20 cellular contexts compared by ENCODE assay signal in genomic region chr2:207184348-207184747, GRCh38. TPM values are rescaled to one million over a fixed set of nuclear protein-coding genes. Genes with fewer than 3 reads are reported as not detected.
A peak's percentile ranks its signal among the peaks of the same experiment; 100 is the strongest.
DNase-seq lines count a peak whose midpoint lies in the region; ATAC-seq, FAIRE-seq and TF ChIP-seq lines count a peak whose summit lies in the region.
"Had no signal": no experiment of that assay in that cellular context is flagged by ENCODE, and none has a peak within 500 bp of the region (broad histone marks: within the 10 kb centered on the region; RNA-seq: fewer than 3 reads in every experiment).

No MANE protein-coding gene starts in this region.

- no peaks in the 10 kb centered on the region for H4K20me1 ChIP-seq in GM23338 (replicated peaks; ENCODE audit: insufficient read depth)

- H3K27me3 ChIP-seq in GM23338 (ENCODE audit: insufficient read depth), result no peaks in the 10 kb centered on the region
- no peaks in the 10 kb centered on the region for H3K27me3 ChIP-seq in foreskin keratinocyte
- H3K27me3 ChIP-seq: body of pancreas, uterus had no signal

- no peak for FAIRE-seq in A549 (lab: Jason Lieb, UNC)
- FAIRE-seq: kidney had no signal

- H3K36me3 Mint-ChIP-seq in GM23338 (ENCODE audit: low read depth), result no peaks in the 10 kb centered on the region
- H3K36me3 Mint-ChIP-seq in activated T-helper 17 cell treated with anti-CD3 and anti-CD28 coated beads, Interleukin-2, amount 50 U/mL, for 72 hours (ENCODE audit: low read depth), result no peaks in the 10 kb centered on the region

- no peaks in the 10 kb centered on the region for H3K79me2 ChIP-seq in GM23338 (replicated peaks; ENCODE audit: insufficient read depth)

- H3K4me1 Mint-ChIP-seq in GM23338, result no peaks in the 10 kb centered on the region
- peaks cover 5% of the 10 kb centered on the region for H3K4me1 Mint-ChIP-seq in activated T-helper 17 cell treated with anti-CD3 and anti-CD28 coated beads, Interleukin-2, amount 50 U/mL, for 72 hours

- H3K27ac ChIP-seq in A549 (peak overlapping the region; percentile 23 to 63; a peak in 3 of 6 replicates), GM23338 (ENCODE audit: low read depth) (no peak overlapping the region), foreskin keratinocyte (no peak overlapping the region)
- H3K27ac ChIP-seq: body of pancreas, HL-60, uterus had no signal

- H3K27me3 Mint-ChIP-seq in GM23338 (ENCODE audit: insufficient read depth, low read depth, poor library complexity), result no peaks in the 10 kb centered on the region
- H3K27me3 Mint-ChIP-seq in activated T-helper 17 cell treated with anti-CD3 and anti-CD28 coated beads, Interleukin-2, amount 50 U/mL, for 72 hours, result peaks cover 6% of the 10 kb centered on the region

- H3K27ac Mint-ChIP-seq in GM23338, result no peak overlapping the region
- H3K27ac Mint-ChIP-seq in activated T-helper 17 cell treated with anti-CD3 and anti-CD28 coated beads, Interleukin-2, amount 50 U/mL, for 72 hours, result peak overlapping the region; percentile 66
- H3K27ac Mint-ChIP-seq: activated naive CD4-positive, alpha-beta T cell treated with anti-CD3 and anti-CD28 coated beads for 36 hours had no signal

- POLR2A ChIA-PET in A549 (lab: Yijun Ruan, JAX), result no interaction called here

- no peaks in the 10 kb centered on the region for H3K9me3 Mint-ChIP-seq in GM23338
- peaks cover 7% of the 10 kb centered on the region for H3K9me3 Mint-ChIP-seq in activated T-helper 17 cell treated with anti-CD3 and anti-CD28 coated beads, Interleukin-2, amount 50 U/mL, for 72 hours

- H3K4me3 Mint-ChIP-seq in GM23338, result no peak overlapping the region
- peak overlapping the region; percentile 43 for H3K4me3 Mint-ChIP-seq in activated T-helper 17 cell treated with anti-CD3 and anti-CD28 coated beads, Interleukin-2, amount 50 U/mL, for 72 hours
- H3K4me3 Mint-ChIP-seq: activated naive CD4-positive, alpha-beta T cell treated with anti-CD3 and anti-CD28 coated beads for 36 hours had no signal

- no peaks in the 10 kb centered on the region for H3K9me2 ChIP-seq in GM23338 (ENCODE audit: insufficient read depth)

- no peak for TF ChIP-seq RAD21 in A549 (conservative IDR thresholded peaks at IDR 0.05 in 1 of 2, IDR thresholded peaks at IDR 0.05 in 1 of 2)

- no peaks in the 10 kb centered on the region for H3F3A ChIP-seq in GM23338 (replicated peaks; ENCODE audit: low read depth)

- TF ChIP-seq POLR2A in A549 (IDR thresholded peaks at IDR 0.05; ENCODE audit: low read length), result no peak

- H3K36me3 ChIP-seq in GM23338 (ENCODE audit: insufficient read depth), result no peaks in the 10 kb centered on the region
- H3K36me3 ChIP-seq: uterus had no signal

- CTCF ChIA-PET in A549 (lab: Yijun Ruan, JAX), result interaction anchor here (0.7 kb wide), 1 partner anchor 62 kb away, joined by 3 read pairs; no protein-coding TSS in a partner anchor

- TF ChIP-seq CTCF in A549 (IDR thresholded peaks at IDR 0.05) (no peak), GM23338 (conservative IDR thresholded peaks at IDR 0.05; ENCODE audit: low read depth in 2 of 2) (no peak), foreskin keratinocyte (conservative IDR thresholded peaks at IDR 0.05) (no peak)

- H3K4me3 ChIP-seq in A549, result no peak overlapping the region
- no peak overlapping the region for H3K4me3 ChIP-seq in GM23338
- H3K4me3 ChIP-seq: body of pancreas, uterus had no signal

- 75% methylated on average over 2 of the region's 2 CpGs for WGBS in A549 (ENCODE audit: missing lambda C conversion rate)

- TF ChIP-seq EP300 in A549 (IDR thresholded peaks at IDR 0.05), result no peak

- H3K9me3 ChIP-seq in A549, result no peaks in the 10 kb centered on the region
- H3K9me3 ChIP-seq: body of pancreas, uterus had no signal

- H3K4me2 ChIP-seq in A549 (peak overlapping the region; percentile 20; the same call in 2 of the 3 replicates), GM23338 (no peak overlapping the region)

- no peak for DNase-seq in A549 (ENCODE audit: low read depth in 1 of 2, low spot score in 1 of 2)
- no peak for DNase-seq in GM23338 (ENCODE audit: low spot score)
- no peak for DNase-seq in foreskin keratinocyte
- DNase-seq in T1000 (lab: John Stamatoyannopoulos, UW), result no peak
- DNase-seq in NCI-H1436 (lab: John Stamatoyannopoulos, UW), result no peak
- no peak for DNase-seq in NCI-H1930 (lab: John Stamatoyannopoulos, UW)
- DNase-seq: activated CD8-positive, alpha-beta memory T cell treated with anti-CD3 and anti-CD28 coated beads, Interleukin-2, amount 50 U/mL, for 4 hours; body of pancreas; GF-D8; head of caudate nucleus; KG1; kidney; NCI-H1105 treated with DMSO at 0.1 percent for 48 hours; NCI-H69; OCI-M1; uterus had no signal

- peak; percentile 41 to 57; a peak in 4 of 6 replicates for ATAC-seq in A549
- no peak for ATAC-seq in GM23338
- ATAC-seq in activated T-helper 17 cell treated with anti-CD3 and anti-CD28 coated beads, Interleukin-2, amount 50 U/mL, for 72 hours (replicated peaks), result peak; percentile 81
- ATAC-seq in foreskin keratinocyte, result peak; percentile 73
- no peak for ATAC-seq in HG03460 (IDR thresholded peaks at IDR 0.05; ENCODE audit: unreplicated experiment)
- ATAC-seq: body of pancreas had no signal

- H2AFZ ChIP-seq in GM23338, result peak overlapping the region; percentile 63; the same call in 1 of the 2 replicates

- H3K4me1 ChIP-seq in A549 (peaks cover 33% of the 10 kb centered on the region), GM23338 (ENCODE audit: insufficient read depth) (no peaks in the 10 kb centered on the region), foreskin keratinocyte (peaks cover 4% of the 10 kb centered on the region)
- H3K4me1 ChIP-seq: uterus had no signal

TF ChIP-seq in A549, 52 proteins besides CTCF, POLR2A, EP300 and RAD21 (continues in another document):
- TF ChIP-seq HOXB13 (CRISPR knock-in tag; IDR thresholded peaks at IDR 0.05; ENCODE audit: low read depth) (no peak), HOXB5 (CRISPR knock-in tag; IDR thresholded peaks at IDR 0.05) (no peak), NR3C1 (IDR thresholded peaks at IDR 0.05) (no peak), HEYL (CRISPR knock-in tag; IDR thresholded peaks at IDR 0.05) (no peak), EHF (CRISPR knock-in tag; IDR thresholded peaks at IDR 0.05) (no peak), CHD4 (IDR thresholded peaks at IDR 0.05; ENCODE audit: borderline replicate concordance) (no peak), NPAS2 (CRISPR knock-in tag; IDR thresholded peaks at IDR 0.05; ENCODE audit: borderline replicate concordance) (no peak), CBX2 (IDR thresholded peaks at IDR 0.05; ENCODE audit: borderline replicate concordance, low read depth) (no peak), MAZ (IDR thresholded peaks at IDR 0.05; ENCODE audit: borderline replicate concordance, low read depth, low read length) (no peak), CHD2 (IDR thresholded peaks at IDR 0.05; ENCODE audit: low read length, partially characterized antibody) (no peak), FOXS1 (CRISPR knock-in tag; IDR thresholded peaks at IDR 0.05) (no peak)
- TF ChIP-seq, protein P1, sequence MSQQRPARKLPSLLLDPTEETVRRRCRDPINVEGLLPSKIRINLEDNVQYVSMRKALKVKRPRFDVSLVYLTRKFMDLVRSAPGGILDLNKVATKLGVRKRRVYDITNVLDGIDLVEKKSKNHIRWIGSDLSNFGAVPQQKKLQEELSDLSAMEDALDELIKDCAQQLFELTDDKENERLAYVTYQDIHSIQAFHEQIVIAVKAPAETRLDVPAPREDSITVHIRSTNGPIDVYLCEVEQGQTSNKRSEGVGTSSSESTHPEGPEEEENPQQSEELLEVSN (IDR thresholded peaks at IDR 0.05; ENCODE audit: borderline replicate concordance, low read depth), result no peak
- TF ChIP-seq, protein P2, sequence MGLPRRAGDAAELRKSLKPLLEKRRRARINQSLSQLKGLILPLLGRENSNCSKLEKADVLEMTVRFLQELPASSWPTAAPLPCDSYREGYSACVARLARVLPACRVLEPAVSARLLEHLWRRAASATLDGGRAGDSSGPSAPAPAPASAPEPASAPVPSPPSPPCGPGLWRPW (IDR thresholded peaks at IDR 0.05), result no peak

TF ChIP-seq in GM23338, 12 proteins besides CTCF, POLR2A, EP300 and RAD21 (continues in another document):
- TF ChIP-seq EZH2phosphoT487 (IDR thresholded peaks at IDR 0.05; ENCODE audit: unreplicated experiment) (no peak), POLR2AphosphoS5 (IDR thresholded peaks at IDR 0.05; ENCODE audit: low read depth) (no peak), EZH2 (IDR thresholded peaks at IDR 0.05; ENCODE audit: low read depth, unreplicated experiment) (no peak), ZNF114 (CRISPR knock-in tag; IDR thresholded peaks at IDR 0.05) (no peak)

RNA-seq across cellular contexts. Expression of gene KLF7, which starts 18.6 kb away (rescaled TPM):
- polyA plus RNA-seq in A549 (2011; rRNA removed) (29.8 and 31.5 TPM in 2 replicates), A549 (2017; fragmentation: RNase III; extraction: RNeasy Plus Mini Kit Qiagen cat#74134 plus additional on column Dnase treatment) (17.2 to 18.0 TPM (median 17.8 TPM) in 3 replicates), GM23338 (2016; fragmentation: Nextera tagmentation; extraction: Ambion mirVana) (5.7 and 7.6 TPM in 2 replicates), foreskin keratinocyte (6.3 and 6.7 TPM in 2 replicates)
- polyA plus RNA-seq in A549 (2012; cell fraction: cytosol; rRNA removed), result 15.5 and 19.1 TPM in 2 replicates
- polyA plus RNA-seq in A549 (2012; cell fraction: nucleus; rRNA removed), result 29.5 and 35.8 TPM in 2 replicates
- polyA minus RNA-seq in A549 (2011; rRNA and poly(A)+ RNA removed), result 101 and 114 TPM in 2 replicates
- 11.1 and 15.4 TPM in 2 replicates for total RNA-seq in GM23338 (2014; rRNA removed; shearing (Covaris generic))
- 10 to 100 TPM; 32.8 to 40.6 TPM for total RNA-seq in activated T-helper 17 cell treated with anti-CD3 and anti-CD28 coated beads, Interleukin-2, amount 50 U/mL, for 72 hours
- 32.3 and 40.6 TPM in 2 replicates for total RNA-seq in foreskin keratinocyte

Comparison
In these comparisons a context has a peak if more than half of its experiments do, and no peak if none do; other contexts are left out.
1. ATAC-seq: peak in A549 (2 of 2), activated T-helper 17 cell treated with anti-CD3 and anti-CD28 coated beads, Interleukin-2, amount 50 U/mL, for 72 hours (single experiment) and foreskin keratinocyte (single experiment); none in GM23338 (single experiment) and HG03460 (single experiment).
2. H3K27ac ChIP-seq: peak in A549 (2 of 2); none in GM23338 (single experiment) and foreskin keratinocyte (single experiment).